In genomic region chr3:134359121-134360010, GRCh38 we compare ENCODE assay signal across 14 cellular contexts. TPM values are rescaled to one million over a fixed set of nuclear protein-coding genes. Genes with fewer than 3 reads are reported as not detected.
DNase-seq lines count a peak whose midpoint lies in the region; ATAC-seq and TF ChIP-seq lines count a peak whose summit lies in the region.
"Had no signal": no experiment of that assay in that cellular context is flagged by ENCODE, and none has a peak within 500 bp of the region (broad histone marks: within the 10 kb centered on the region; RNA-seq: fewer than 3 reads in every experiment).

No MANE protein-coding gene starts in this region.

- no peak overlapping the region for H3K4me3 Mint-ChIP-seq in neural progenitor cell
- no peak overlapping the region for H3K4me3 Mint-ChIP-seq in CD8-positive, alpha-beta T cell
- H3K4me3 Mint-ChIP-seq: activated CD8-positive, alpha-beta memory T cell treated with anti-CD3 and anti-CD28 coated beads, Interleukin-2, amount 10 ng/mL, durations not matched to agents 7 days and 5 days; IgD-negative memory B cell had no signal

- H4K20me1 ChIP-seq in neural progenitor cell (ENCODE audit: low read depth) = peaks cover 97% of the 10 kb centered on the region

- intact Hi-C loops in aorta (cut with DNase I) = loop anchor here in 1 of 2 donors (2.0 kb wide), 1 partner anchor 45 kb away; no protein-coding TSS in a partner anchor
- intact Hi-C loops in CD8-positive, alpha-beta T cell (cut with DNase I, micrococcal nuclease) = loop anchor here in 1 of 2 experiments (5.0 kb wide), 1 partner anchor 113 kb away; no protein-coding TSS in a partner anchor

- H3K36me3 Mint-ChIP-seq in neural progenitor cell = peaks cover 44% of the 10 kb centered on the region
- H3K36me3 Mint-ChIP-seq in CD8-positive, alpha-beta T cell = no peaks in the 10 kb centered on the region
- H3K36me3 Mint-ChIP-seq: activated CD8-positive, alpha-beta memory T cell treated with anti-CD3 and anti-CD28 coated beads, Interleukin-2, amount 10 ng/mL, durations not matched to agents 7 days and 5 days; IgD-negative memory B cell had no signal

- POLR2A ChIA-PET in CD8-positive, alpha-beta T cell (lab: Charles Lee) = no interaction called here

- no peak overlapping the region for H3K9ac ChIP-seq in neural progenitor cell

- H3K27me3 ChIP-seq in neural progenitor cell = no peaks in the 10 kb centered on the region
- no peaks in the 10 kb centered on the region for H3K27me3 ChIP-seq in aorta (ENCODE audit: control insufficient read depth in 1 of 2, insufficient read depth in 2 of 2, low read length in 1 of 2)
- no peaks in the 10 kb centered on the region for H3K27me3 ChIP-seq in CD8-positive, alpha-beta T cell (ENCODE audit: insufficient read depth, low read length)

- peaks cover 41% of the 10 kb centered on the region for H3F3A ChIP-seq in neural progenitor cell (ENCODE audit: low read depth)

- H3K9me3 ChIP-seq in neural progenitor cell (ENCODE audit: low read depth) (no peaks in the 10 kb centered on the region), aorta (ENCODE audit: control insufficient read depth, low read length) (no peaks in the 10 kb centered on the region)
- no peaks in the 10 kb centered on the region for H3K9me3 ChIP-seq in CD8-positive, alpha-beta T cell (ENCODE audit: low read length)

- peaks cover 27% of the 10 kb centered on the region for H3K79me2 ChIP-seq in neural progenitor cell (ENCODE audit: low read depth)

- H3K27me3 Mint-ChIP-seq in neural progenitor cell (ENCODE audit: insufficient read depth, low read depth) = peaks cover 6% of the 10 kb centered on the region
- H3K27me3 Mint-ChIP-seq in CD8-positive, alpha-beta T cell (ENCODE audit: low read depth) = peaks cover 3% of the 10 kb centered on the region

- H3K9me3 Mint-ChIP-seq in neural progenitor cell = no peaks in the 10 kb centered on the region
- no peaks in the 10 kb centered on the region for H3K9me3 Mint-ChIP-seq in CD8-positive, alpha-beta T cell
- H3K9me3 Mint-ChIP-seq: IgD-negative memory B cell had no signal

- peak overlapping the region; percentile 77 for H3K27ac Mint-ChIP-seq in neural progenitor cell
- no peak overlapping the region for H3K27ac Mint-ChIP-seq in CD8-positive, alpha-beta T cell
- H3K27ac Mint-ChIP-seq: activated CD8-positive, alpha-beta memory T cell treated with anti-CD3 and anti-CD28 coated beads, Interleukin-2, amount 10 ng/mL, durations not matched to agents 7 days and 5 days; IgD-negative memory B cell had no signal

- DNase-seq in activated CD8-positive, alpha-beta memory T cell treated with anti-CD3 and anti-CD28 coated beads, Interleukin-2, amount 50 U/mL, for 4 hours = peak; percentile 12
- DNase-seq in activated CD8-positive, alpha-beta memory T cell treated with anti-CD3 and anti-CD28 coated beads for 24 hours = no peak
- peak; percentile 51 for DNase-seq in fibroblast of gingiva (ENCODE audit: low read depth)
- no peak for DNase-seq in neural progenitor cell (ENCODE audit: low spot score)
- DNase-seq in aorta = peak; percentile 42 to 73
- DNase-seq in NCI-H1417 treated with DMSO at 0.1 percent for 48 hours (lab: John Stamatoyannopoulos, UW) = no peak
- no peak for DNase-seq in CD8-positive, alpha-beta T cell
- DNase-seq: activated CD8-positive, alpha-beta memory T cell treated with anti-CD3 and anti-CD28 coated beads, Interleukin-2, amount 10 ng/mL, durations not matched to agents 7 days and 5 days; central memory CD4-positive, alpha-beta T cell; GDM1; NCI-H226; occipital lobe had no signal

- H3K4me2 ChIP-seq in neural progenitor cell = no peak overlapping the region

- peaks cover 42% of the 10 kb centered on the region for H3K4me1 Mint-ChIP-seq in neural progenitor cell
- peaks cover 8% of the 10 kb centered on the region for H3K4me1 Mint-ChIP-seq in CD8-positive, alpha-beta T cell (ENCODE audit: low read depth)

- H3K27ac ChIP-seq in neural progenitor cell = no peak overlapping the region
- peak overlapping the region in 1 of 2 donors; percentile 89 for H3K27ac ChIP-seq in aorta (ENCODE audit: low read depth in 1 of 2, low read length in 2 of 2)
- H3K27ac ChIP-seq in CD8-positive, alpha-beta T cell (ENCODE audit: low read depth, low read length) = no peak overlapping the region

- H3K36me3 ChIP-seq in neural progenitor cell (peaks cover 4% of the 10 kb centered on the region), aorta (ENCODE audit: control insufficient read depth in 1 of 2, insufficient read depth in 2 of 2, low read length in 1 of 2) (peaks cover 5 to 29% of the 10 kb centered on the region in 2 donors)
- H3K36me3 ChIP-seq in CD8-positive, alpha-beta T cell (ENCODE audit: insufficient read depth, low read length) = no peaks in the 10 kb centered on the region

- ATAC-seq in aorta (ENCODE audit: low FRiP score) (no peak), GM18858 (IDR thresholded peaks at IDR 0.05; ENCODE audit: unreplicated experiment) (no peak)
- no peak for ATAC-seq in CD8-positive, alpha-beta T cell
- ATAC-seq: activated CD8-positive, alpha-beta memory T cell treated with anti-CD3 and anti-CD28 coated beads, Interleukin-2, amount 10 ng/mL, durations not matched to agents 7 days and 5 days had no signal

- no peak overlapping the region for H3K4me3 ChIP-seq in neural progenitor cell
- H3K4me3 ChIP-seq in aorta (ENCODE audit: low read length in 2 of 2) = no peak overlapping the region
- H3K4me3 ChIP-seq in CD8-positive, alpha-beta T cell (ENCODE audit: low read depth, low read length) = no peak overlapping the region

- peaks cover 10% of the 10 kb centered on the region for H3K4me1 ChIP-seq in neural progenitor cell
- peaks cover 0 to 6% of the 10 kb centered on the region in 2 donors for H3K4me1 ChIP-seq in aorta (ENCODE audit: control insufficient read depth in 1 of 2, insufficient read depth in 2 of 2, low read length in 2 of 2)
- H3K4me1 ChIP-seq in CD8-positive, alpha-beta T cell (ENCODE audit: insufficient read depth, low read length) = peaks cover 12% of the 10 kb centered on the region

- 42 to 44% methylated on average over 13 of the region's 13 CpGs for WGBS in aorta, 2 donors

- CTCF ChIA-PET in CD8-positive, alpha-beta T cell (lab: Charles Lee) = no interaction called here

- TF ChIP-seq CTCF in neural progenitor cell (IDR thresholded peaks at IDR 0.05) = no peak
- TF ChIP-seq CTCF in CD8-positive, alpha-beta T cell (IDR thresholded peaks at IDR 0.05) = no peak

- H2AFZ ChIP-seq in neural progenitor cell (replicated peaks) = no peak overlapping the region

RNA-seq across cellular contexts. Expression of gene AMOTL2, which starts 14.9 kb away (rescaled TPM):
- total RNA-seq in neural progenitor cell (ENCODE audit: low replicate concordance) (62.9 and 121 TPM in 2 replicates), aorta (100 to 1,000 TPM in 1 of 2 donors, 10 to 100 TPM in 1; 82.1 to 118 TPM)
- polyA plus RNA-seq in aorta = 10 to 100 TPM; 12.4 to 29.3 TPM
- total RNA-seq in CD8-positive, alpha-beta T cell = not detected
- total RNA-seq: activated CD8-positive, alpha-beta memory T cell treated with anti-CD3 and anti-CD28 coated beads, Interleukin-2, amount 10 ng/mL, durations not matched to agents 7 days and 5 days had no signal
- polyA plus RNA-seq: IgD-negative memory B cell had no signal

Comparison
In these comparisons a context has a peak if more than half of its experiments do, and no peak if none do; other contexts are left out.
1. DNase-seq: peak in activated CD8-positive, alpha-beta memory T cell treated with anti-CD3 and anti-CD28 coated beads, Interleukin-2, amount 50 U/mL, for 4 hours (single experiment), fibroblast of gingiva (single experiment) and aorta (2 of 2); none in activated CD8-positive, alpha-beta memory T cell treated with anti-CD3 and anti-CD28 coated beads for 24 hours (single experiment), neural progenitor cell (single experiment), NCI-H1417 treated with DMSO at 0.1 percent for 48 hours (single experiment) and CD8-positive, alpha-beta T cell (0 of 7).
2. RNA of gene AMOTL2, which starts 14.9 kb away (total RNA-seq): 82.1 to 118 TPM in aorta and 62.9 to 121 TPM in neural progenitor cell; not detected in CD8-positive, alpha-beta T cell; every median in the first group is over 10 times any median in the second.